19 cellular contexts compared by ENCODE assay signal in genomic region chr3:113585720-113586119, GRCh38. TPM values are rescaled to one million over a fixed set of nuclear protein-coding genes. Genes with fewer than 3 reads are reported as not detected.
A peak's percentile ranks its signal among the peaks of the same experiment; 100 is the strongest.
DNase-seq lines count a peak whose midpoint lies in the region; ATAC-seq, FAIRE-seq and TF ChIP-seq lines count a peak whose summit lies in the region.
"Had no signal": no experiment of that assay in that cellular context is flagged by ENCODE, and none has a peak within 500 bp of the region (broad histone marks: within the 10 kb centered on the region; RNA-seq: fewer than 3 reads in every experiment).

No MANE protein-coding gene starts in this region.

- H2BK12ac ChIP-seq in H1 (ENCODE audit: low read depth, low read length): no peak overlapping the region

- TF ChIP-seq CTCF in H1 (IDR thresholded peaks at IDR 0.05; ENCODE audit: control extremely low read depth in 1 of 3, insufficient read depth in 1 of 3, low read depth in 1 of 3, low read length in 3 of 3) (no peak), neural progenitor cell (IDR thresholded peaks at IDR 0.05) (no peak), left lung (IDR thresholded peaks at IDR 0.05) (no peak)

- H3K9me3 Mint-ChIP-seq in neural progenitor cell: no peaks in the 10 kb centered on the region
- H3K9me3 Mint-ChIP-seq: CD4-positive, CD25-positive, alpha-beta regulatory T cell had no signal

- H4K20me1 ChIP-seq in H1 (replicated peaks in 1 of 2; ENCODE audit: control insufficient read depth in 1 of 2, insufficient read depth in 2 of 2, low read length in 2 of 2) (no peaks in the 10 kb centered on the region), neural progenitor cell (ENCODE audit: low read depth) (no peaks in the 10 kb centered on the region)
- H4K20me1 ChIP-seq: BLaER1 had no signal

- no peak overlapping the region for H4K91ac ChIP-seq in H1 (replicated peaks; ENCODE audit: insufficient read length, low read length)

- H3K4me1 ChIP-seq in HUES48 (ENCODE audit: control insufficient read depth, insufficient read depth, low read length) (peaks cover 24% of the 10 kb centered on the region), H1 (replicated peaks in 1 of 4; ENCODE audit: control insufficient read depth in 3 of 4, insufficient read depth in 4 of 4, low read length in 3 of 4) (peaks cover 0 to 13% (median 5%) of the 10 kb centered on the region in 4 experiments; a peak in 2 of 7 replicates), neural progenitor cell (peaks cover 38% of the 10 kb centered on the region), left lung (no peaks in the 10 kb centered on the region)
- H3K4me1 ChIP-seq: BLaER1 had no signal

- no peak overlapping the region for H2AK5ac ChIP-seq in H1 (ENCODE audit: low read depth, low read length)

- no peak overlapping the region for H4K5ac ChIP-seq in H1 (ENCODE audit: insufficient read length, low read depth, low read length)

- no peak for TF ChIP-seq EP300 in H1 (IDR thresholded peaks at IDR 0.05; ENCODE audit: borderline replicate concordance in 1 of 2, low read depth in 2 of 2, low read length in 2 of 2)

- peaks cover 3% of the 10 kb centered on the region for H3K4me1 Mint-ChIP-seq in neural progenitor cell

- H3K4me3 ChIP-seq in HUES48 (ENCODE audit: low read depth, low read length): peak overlapping the region; percentile 28; the same call in 1 of the 2 replicates
- H3K4me3 ChIP-seq in H1 (ENCODE audit: extremely low read depth in 1 of 4, insufficient read depth in 2 of 4, low read depth in 3 of 4, low read length in 4 of 4): peak overlapping the region in 1 of 4 experiments; percentile 11; a peak in 1 of 8 replicates
- H3K4me3 ChIP-seq in neural progenitor cell: peak overlapping the region; percentile 12
- H3K4me3 ChIP-seq in left lung: no peak overlapping the region
- H3K4me3 ChIP-seq: BLaER1, HAP-1 had no signal

- H3K79me2 ChIP-seq in H1 (ENCODE audit: control insufficient read depth in 1 of 2, insufficient read depth in 2 of 2, low read length in 2 of 2) (no peaks in the 10 kb centered on the region), neural progenitor cell (ENCODE audit: low read depth) (no peaks in the 10 kb centered on the region)

- no peak overlapping the region for H2BK5ac ChIP-seq in H1 (ENCODE audit: low read depth, low read length)

- no peak overlapping the region for H3K4ac ChIP-seq in H1 (replicated peaks; ENCODE audit: insufficient read length, low read depth, low read length)

- H3K27ac ChIP-seq in HUES48 (ENCODE audit: low read depth, low read length) (peak overlapping the region; percentile 59), H1 (ENCODE audit: low read depth, low read length) (no peak overlapping the region), neural progenitor cell (peak overlapping the region; percentile 57), left lung (no peak overlapping the region)
- H3K27ac ChIP-seq: BLaER1, KMS-11 had no signal

- H3K36me3 Mint-ChIP-seq in neural progenitor cell: no peaks in the 10 kb centered on the region

- peak; percentile 6 for DNase-seq in ELF-1 (ENCODE audit: low read depth, low spot score)
- no peak for DNase-seq in H1 (ENCODE audit: low read depth in 1 of 2, low spot score in 2 of 2)
- DNase-seq in neural progenitor cell (ENCODE audit: low spot score): peak; percentile 80
- DNase-seq in left lung: no peak
- no peak for DNase-seq in DMS153 treated with DMSO at 0.1 percent for 48 hours (lab: John Stamatoyannopoulos, UW; ENCODE audit: unreplicated experiment)
- DNase-seq: 8988T; AML-193; Calu3; CD4-positive, CD25-positive, alpha-beta regulatory T cell; DMS 273 treated with DMSO at 0.1 percent for 48 hours; DMS79 had no signal

- H3K27ac Mint-ChIP-seq in neural progenitor cell: no peak overlapping the region
- H3K27ac Mint-ChIP-seq: CD4-positive, CD25-positive, alpha-beta regulatory T cell had no signal

- no peaks in the 10 kb centered on the region for H3K23me2 ChIP-seq in H1 (ENCODE audit: low read depth, low read length)

- no peak for TF ChIP-seq RAD21 in H1 (IDR thresholded peaks at IDR 0.05 in 1 of 2, conservative IDR thresholded peaks at IDR 0.05 in 1 of 2; ENCODE audit: low read depth in 2 of 2, low read length in 2 of 2)

- FAIRE-seq in H1 (lab: Jason Lieb, UNC): peak; percentile 76
- FAIRE-seq: G401.6, GM12891, HepG2 had no signal

- H3K23ac ChIP-seq in H1 (ENCODE audit: insufficient read length): no peak overlapping the region

- H3K9me3 ChIP-seq in HUES48 (ENCODE audit: control insufficient read depth, insufficient read depth, low read length) (no peaks in the 10 kb centered on the region), H1 (ENCODE audit: insufficient read depth in 2 of 2, low read depth in 1 of 2, low read length in 1 of 2) (no peaks in the 10 kb centered on the region), neural progenitor cell (ENCODE audit: low read depth) (no peaks in the 10 kb centered on the region), left lung (no peaks in the 10 kb centered on the region)
- H3K9me3 ChIP-seq: BLaER1, HAP-1 had no signal

- WGBS in H1 (ENCODE audit: extremely low coverage in 1 of 2, insufficient coverage in 1 of 2, insufficient read length in 1 of 2, insufficient replicate concordance in 2 of 2, low coverage in 1 of 2, low lambda C conversion rate in 2 of 2, missing lambda C conversion rate in 1 of 2), 2 experiments: 63% methylated on average over 3 of the region's 3 CpGs; no CpG with 5 or more reads in 1 of the 2 experiments

- H3K27me3 Mint-ChIP-seq in neural progenitor cell (ENCODE audit: insufficient read depth, low read depth): peaks cover 2% of the 10 kb centered on the region
- H3K27me3 Mint-ChIP-seq: CD4-positive, CD25-positive, alpha-beta regulatory T cell had no signal

- no peak overlapping the region for H2BK20ac ChIP-seq in H1 (ENCODE audit: low read length)

- H3K4me2 ChIP-seq in H1 (ENCODE audit: insufficient read depth in 1 of 2, low read depth in 2 of 2, low read length in 2 of 2) (no peak overlapping the region; a peak in 2 of 4 replicates), neural progenitor cell (peak overlapping the region; percentile 53)
- H3K4me2 ChIP-seq: BLaER1, KMS-11 had no signal

- no peak overlapping the region for H2BK120ac ChIP-seq in H1 (replicated peaks; ENCODE audit: low read depth, low read length)

- no peaks in the 10 kb centered on the region for H3K27me3 ChIP-seq in HUES48 (ENCODE audit: control insufficient read depth, insufficient read depth, low read length)
- no peaks in the 10 kb centered on the region for H3K27me3 ChIP-seq in H1 (replicated peaks in 1 of 4; ENCODE audit: control insufficient read depth in 3 of 4, extremely low read depth in 1 of 4, insufficient read depth in 3 of 4, low read length in 3 of 4)
- H3K27me3 ChIP-seq in neural progenitor cell: no peaks in the 10 kb centered on the region
- no peaks in the 10 kb centered on the region for H3K27me3 ChIP-seq in left lung
- H3K27me3 ChIP-seq: BLaER1 had no signal

- H3K9ac ChIP-seq in HUES48 (ENCODE audit: low read depth, low read length) (no peak overlapping the region), H1 (replicated peaks in 1 of 4; ENCODE audit: extremely low read depth in 1 of 4, low read depth in 3 of 4, low read length in 3 of 4) (no peak overlapping the region), neural progenitor cell (no peak overlapping the region)
- H3K9ac ChIP-seq: BLaER1, KMS-11 had no signal

- no peak for TF ChIP-seq POLR2A in H1 (IDR thresholded peaks at IDR 0.05; ENCODE audit: control extremely low read depth in 1 of 2, low read depth in 2 of 2, low read length in 2 of 2)

- H2AFZ ChIP-seq in H1 (ENCODE audit: low read length): peak overlapping the region; percentile 18; the same call in 1 of the 2 replicates
- H2AFZ ChIP-seq in neural progenitor cell (replicated peaks): no peak overlapping the region

- ATAC-seq in left lung: no peak
- ATAC-seq in GM21526 (IDR thresholded peaks at IDR 0.05; ENCODE audit: low FRiP score, unreplicated experiment): no peak
- ATAC-seq: HepG2 had no signal

- H4K8ac ChIP-seq in H1 (ENCODE audit: extremely low read depth, insufficient read depth, low read length): no peak overlapping the region

- H2BK15ac ChIP-seq in H1 (ENCODE audit: low read length): no peak overlapping the region

- intact Hi-C loops in left lung (cut with DNase I): no loop called here

- H3K36me3 ChIP-seq in HUES48 (ENCODE audit: control insufficient read depth, insufficient read depth, low read length) (no peaks in the 10 kb centered on the region), H1 (ENCODE audit: control insufficient read depth in 2 of 4, insufficient read depth in 4 of 4, low read length in 3 of 4) (no peaks in the 10 kb centered on the region), neural progenitor cell (no peaks in the 10 kb centered on the region), left lung (no peaks in the 10 kb centered on the region)
- H3K36me3 ChIP-seq: BLaER1, HAP-1 had no signal

- no peaks in the 10 kb centered on the region for H3K79me1 ChIP-seq in H1 (ENCODE audit: low read depth, low read length)

- H3K56ac ChIP-seq in H1 (replicated peaks; ENCODE audit: insufficient read length, low read depth, low read length): no peak overlapping the region

- peaks cover 14% of the 10 kb centered on the region for H3F3A ChIP-seq in neural progenitor cell (ENCODE audit: low read depth)

- CTCF ChIA-PET in H1 (lab: Charles Lee; ENCODE audit: partially characterized antibody): no interaction called here

- H3K4me3 Mint-ChIP-seq in neural progenitor cell: no peak overlapping the region
- H3K4me3 Mint-ChIP-seq: CD4-positive, CD25-positive, alpha-beta regulatory T cell had no signal

- no peak overlapping the region for H3K14ac ChIP-seq in H1 (ENCODE audit: insufficient read length)

- no peak overlapping the region for H3K18ac ChIP-seq in H1 (ENCODE audit: extremely low read depth, low read length)

- POLR2A ChIA-PET in H1 (lab: Charles Lee; ENCODE audit: partially characterized antibody): no interaction called here

TF ChIP-seq in H1, 55 proteins besides CTCF, POLR2A, EP300 and RAD21 (continues in another document):
- TF ChIP-seq TBP (IDR thresholded peaks at IDR 0.05; ENCODE audit: low read depth, low read length) (no peak), ATF3 (IDR thresholded peaks at IDR 0.05; ENCODE audit: insufficient read depth, low read depth, low read length) (no peak)

RNA-seq across cellular contexts. Expression of gene SIDT1, which starts 53.4 kb away (rescaled TPM):
- not detected in 2 replicates for total RNA-seq in H1 (2021; fragmentation: NEBNext Ultra II Directional; extraction: Animal tissue kit (Norgen Biotek cat#: 25700))
- 0.03 and 0.06 TPM in 2 replicates for polyA plus RNA-seq in H1 (2011; rRNA removed)
- not detected for polyA plus RNA-seq in H1 (2011; cell fraction: cytosol; rRNA removed)
- 0.11 TPM for polyA plus RNA-seq in H1 (2011; cell fraction: nucleus; rRNA removed)
- polyA plus RNA-seq in H1 (2012, experiment 1 of 2): 0.04 TPM in 1 of 4 replicates, not detected in the others
- polyA plus RNA-seq in H1 (2012, experiment 2 of 2): not detected
- polyA plus RNA-seq in H1 (2013, experiment 1 of 2): 0.08 TPM
- polyA plus RNA-seq in H1 (2013, experiment 2 of 2): 0.06 TPM
- not detected in 2 replicates for polyA minus RNA-seq in H1 (2011; rRNA and poly(A)+ RNA removed)
- polyA minus RNA-seq in H1 (2011; cell fraction: cytosol; rRNA and poly(A)+ RNA removed): not detected
- 0.10 TPM for polyA minus RNA-seq in H1 (2011; cell fraction: nucleus; rRNA and poly(A)+ RNA removed)
- total RNA-seq in neural progenitor cell (ENCODE audit: low replicate concordance) (not detected in 2 replicates), left lung (1 to 10 TPM; 4.1 to 4.7 TPM)

Comparison
In these comparisons a context has a peak if more than half of its experiments do, and no peak if none do; other contexts are left out.
1. DNase-seq: peak in ELF-1 (single experiment) and neural progenitor cell (single experiment); none in H1 (0 of 2), left lung (0 of 2) and DMS153 treated with DMSO at 0.1 percent for 48 hours (single experiment).
2. H3K27ac ChIP-seq: peak in HUES48 (single experiment) and neural progenitor cell (single experiment); none in H1 (single experiment) and left lung (0 of 2).
3. H3K4me3 ChIP-seq: peak in HUES48 (single experiment) and neural progenitor cell (single experiment); none in left lung (0 of 2).